ENCODE assay signal across 1 cellular context in genomic region chr9:214488-215448, GRCh38.
TF ChIP-seq lines count a peak whose summit lies in the region.

Gene DOCK8, plus strand, starts transcription at chr9:214865. Its CDS starts 112 bp downstream, at chr9:214977.

TF ChIP-seq in HepG2, 621 proteins besides CTCF, POLR2A, EP300 and RAD21 (continued from another document and continues in another):
- TF ChIP-seq BCL3 (CRISPR knock-in tag; IDR thresholded peaks at IDR 0.05): no peak
- TF ChIP-seq BATF2 (CRISPR knock-in tag; IDR thresholded peaks at IDR 0.05): 0 out of 2 replicates have a peak, but pooled peaks have one; percentile 36
- TF ChIP-seq BCL6 (CRISPR knock-in tag; IDR thresholded peaks at IDR 0.05): no peak
- TF ChIP-seq ARID4A (CRISPR knock-in tag; IDR thresholded peaks at IDR 0.05; ENCODE audit: borderline replicate concordance): peak; percentile 33; the same call in 1 of the 2 replicates
- TF ChIP-seq TEAD3 (CRISPR knock-in tag; optimal IDR thresholded peaks at IDR 0.05; ENCODE audit: borderline replicate concordance): no peak
- TF ChIP-seq ZNF556 (CRISPR knock-in tag; IDR thresholded peaks at IDR 0.05; ENCODE audit: borderline replicate concordance): peak; percentile 82; the same call in 1 of the 2 replicates
- no peak for TF ChIP-seq CEBPZ (IDR thresholded peaks at IDR 0.05; ENCODE audit: low read length)
- TF ChIP-seq ZNF687 (CRISPR knock-in tag; IDR thresholded peaks at IDR 0.05): peak; percentile 85
- peak; percentile 92 for TF ChIP-seq MTF2 (CRISPR knock-in tag; IDR thresholded peaks at IDR 0.05; ENCODE audit: borderline replicate concordance)
- TF ChIP-seq TAF1 (CRISPR knock-in tag; IDR thresholded peaks at IDR 0.05): peak; percentile 35; the same call in 1 of the 2 replicates
- no peak for TF ChIP-seq ZNF253 (CRISPR knock-in tag; IDR thresholded peaks at IDR 0.05; ENCODE audit: borderline replicate concordance)
- TF ChIP-seq SP2 (CRISPR knock-in tag; IDR thresholded peaks at IDR 0.05): no peak
- peak; percentile 55; the same call in 1 of the 2 replicates for TF ChIP-seq BRF2 (CRISPR knock-in tag; IDR thresholded peaks at IDR 0.05)
- peak; percentile 47; the same call in 1 of the 2 replicates for TF ChIP-seq GFI1 (CRISPR knock-in tag; IDR thresholded peaks at IDR 0.05; ENCODE audit: borderline replicate concordance)
- TF ChIP-seq ZNF704 (CRISPR knock-in tag; IDR thresholded peaks at IDR 0.05; ENCODE audit: borderline replicate concordance): 0 out of 2 replicates have a peak, but pooled peaks have one; percentile 62
- TF ChIP-seq XBP1 (CRISPR knock-in tag; IDR thresholded peaks at IDR 0.05): no peak
- no peak for TF ChIP-seq AFF4 (CRISPR knock-in tag; IDR thresholded peaks at IDR 0.05)
- no peak for TF ChIP-seq TSC22D2 (CRISPR knock-in tag; IDR thresholded peaks at IDR 0.05; ENCODE audit: borderline replicate concordance)
- no peak for TF ChIP-seq NONO (IDR thresholded peaks at IDR 0.05)
- no peak; the same call in 1 of the 2 replicates for TF ChIP-seq NONO (CRISPR knock-in tag; conservative IDR thresholded peaks at IDR 0.05)
- TF ChIP-seq ZNF326 (CRISPR knock-in tag; IDR thresholded peaks at IDR 0.05; ENCODE audit: borderline replicate concordance): no peak
- TF ChIP-seq ZBTB7B (CRISPR knock-in tag; IDR thresholded peaks at IDR 0.05): 0 out of 2 replicates have a peak, but pooled peaks have one; percentile 46
- peak; percentile 61; the same call in 1 of the 2 replicates for TF ChIP-seq GABPB1 (CRISPR knock-in tag; IDR thresholded peaks at IDR 0.05)
- TF ChIP-seq MBNL3 (CRISPR knock-in tag; conservative IDR thresholded peaks at IDR 0.05): no peak
- no peak for TF ChIP-seq PRPF4 (IDR thresholded peaks at IDR 0.05; ENCODE audit: low read depth, low read length, poor library complexity, severe bottlenecking)
